Comparison of ENCODE assay signal across 19 cellular contexts in genomic region chr16:82220541-82220940, GRCh38.
"Had no signal": no experiment of that assay in that cellular context is flagged by ENCODE, and none has a peak within 500 bp of the region (broad histone marks: within the 10 kb centered on the region; RNA-seq: fewer than 3 reads in every experiment).

No MANE protein-coding gene starts in this region.

- H3K36me3 ChIP-seq: gastrocnemius medialis, neural progenitor cell, pancreas, tibial artery had no signal

- H3K9me3 ChIP-seq: gastrocnemius medialis, pancreas, tibial artery had no signal

- H3K27ac Mint-ChIP-seq: mesothelial cell of epicardium; natural killer cell; neural progenitor cell; progenitor cell of endocrine pancreas; stimulated activated naive CD8-positive, alpha-beta T cell treated with anti-CD3 and anti-CD28 coated beads, Interleukin-15, Interleukin-2, amounts not matched to agents 100 ng/mL and 50 ng/mL, for 24 hours had no signal

- H3K9me3 Mint-ChIP-seq: natural killer cell; neural progenitor cell; stimulated activated naive CD8-positive, alpha-beta T cell treated with anti-CD3 and anti-CD28 coated beads, Interleukin-15, Interleukin-2, amounts not matched to agents 100 ng/mL and 50 ng/mL, for 24 hours had no signal

- H3K9ac ChIP-seq: neural progenitor cell had no signal

- H3K4me1 Mint-ChIP-seq: natural killer cell, neural progenitor cell had no signal

- H3K4me1 ChIP-seq: gastrocnemius medialis, neural progenitor cell, pancreas, tibial artery had no signal

- H3K4me2 ChIP-seq: neural progenitor cell, smooth muscle cell had no signal

- H3K36me3 Mint-ChIP-seq: mesothelial cell of epicardium, natural killer cell, neural progenitor cell had no signal

- ATAC-seq: esophagus mucosa, gastrocnemius medialis, left lobe of liver, pancreas had no signal

- H2AFZ ChIP-seq: neural progenitor cell had no signal

- H3K27me3 Mint-ChIP-seq: progenitor cell of endocrine pancreas had no signal

- H3K4me3 ChIP-seq: gastrocnemius medialis, neural progenitor cell, pancreas, smooth muscle cell, tibial artery had no signal

- H3K4me3 Mint-ChIP-seq: mesothelial cell of epicardium; natural killer cell; neural progenitor cell; stimulated activated naive CD8-positive, alpha-beta T cell treated with anti-CD3 and anti-CD28 coated beads, Interleukin-15, Interleukin-2, amounts not matched to agents 100 ng/mL and 50 ng/mL, for 24 hours had no signal

- FAIRE-seq: endometrium, pancreas had no signal

- DNase-seq: effector memory CD4-positive, alpha-beta T cell; gastrocnemius medialis; glutamatergic neuron; islet precursor cell; mammary epithelial cell; natural killer cell; occipital lobe; pancreas; right cardiac atrium; stimulated activated CD4-positive, alpha-beta T cell treated with anti-CD3 and anti-CD28 coated beads, Interleukin-2, amount 100 ng/mL, for 48 hours; tibial artery had no signal

- H3K27ac ChIP-seq: gastrocnemius medialis, neural progenitor cell, pancreas, tibial artery had no signal

- H3K27me3 ChIP-seq: neural progenitor cell, pancreas had no signal
